In genomic region chr3:139020868-139021234, GRCh38 we compare ENCODE assay signal across 1 cellular context.
TF ChIP-seq lines count a peak whose summit lies in the region.

TSS of gene PRR23B (minus strand) at chr3:139020926. CDS start at chr3:139020661, 265 bp downstream.

TF ChIP-seq in H1, 55 proteins besides CTCF, POLR2A, EP300 and RAD21 (continued from another document):
- TF ChIP-seq ZNF274 (IDR thresholded peaks at IDR 0.05; ENCODE audit: borderline replicate concordance, extremely low read depth, low read length) (no peak), HDAC6 (IDR thresholded peaks at IDR 0.05; ENCODE audit: low read depth, low read length) (no peak), TBP (IDR thresholded peaks at IDR 0.05; ENCODE audit: low read depth, low read length) (no peak), TEAD4 (IDR thresholded peaks at IDR 0.05; ENCODE audit: low read depth, low read length) (no peak), SP1 (IDR thresholded peaks at IDR 0.05; ENCODE audit: low read depth, low read length) (no peak), POU5F1 (IDR thresholded peaks at IDR 0.05; ENCODE audit: low read depth, low read length) (no peak), CTBP2 (IDR thresholded peaks at IDR 0.05; ENCODE audit: borderline replicate concordance, insufficient read depth, insufficient read length, low read length) (no peak), BCL11A (IDR thresholded peaks at IDR 0.05; ENCODE audit: low read depth in 2 of 2, low read length in 2 of 2) (no peak), CHD2 (IDR thresholded peaks at IDR 0.05; ENCODE audit: low read length) (no peak), CBX8 (IDR thresholded peaks at IDR 0.05; ENCODE audit: borderline replicate concordance, low read depth, low read length) (no peak), JUND (IDR thresholded peaks at IDR 0.05; ENCODE audit: low read length) (no peak)
- TF ChIP-seq, protein P1, sequence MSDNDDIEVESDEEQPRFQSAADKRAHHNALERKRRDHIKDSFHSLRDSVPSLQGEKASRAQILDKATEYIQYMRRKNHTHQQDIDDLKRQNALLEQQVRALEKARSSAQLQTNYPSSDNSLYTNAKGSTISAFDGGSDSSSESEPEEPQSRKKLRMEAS (IDR thresholded peaks at IDR 0.05): no peak
